9 cellular contexts compared by ENCODE assay signal in genomic region chr5:170307575-170308465, GRCh38. TPM values are rescaled to one million over a fixed set of nuclear protein-coding genes. Genes with fewer than 3 reads are reported as not detected.
DNase-seq lines count a peak whose midpoint lies in the region; ATAC-seq and TF ChIP-seq lines count a peak whose summit lies in the region.
"Had no signal": no experiment of that assay in that cellular context is flagged by ENCODE, and none has a peak within 500 bp of the region (broad histone marks: within the 10 kb centered on the region; RNA-seq: fewer than 3 reads in every experiment).

No MANE protein-coding gene starts in this region.

- DNase-seq in AG08395 (ENCODE audit: low spot score) = peak; percentile 29
- DNase-seq in LNCaP clone FGC (ENCODE audit: low read depth) = peak; percentile 76
- peak; percentile 39 for DNase-seq in colonic mucosa
- DNase-seq in midbrain (lab: John Stamatoyannopoulos, UW) = peak; percentile 14
- no peak for DNase-seq in NCI-H1105 (lab: John Stamatoyannopoulos, UW)
- no peak for DNase-seq in dedifferentiated amniotic fluid mesenchymal stem cell (ENCODE audit: extremely low spot score)
- DNase-seq: CD4-positive, alpha-beta memory T cell had no signal

- H3K4me3 ChIP-seq in LNCaP clone FGC (ENCODE audit: low read depth, low read length) (no peak overlapping the region), colonic mucosa (no peak overlapping the region)

- intact Hi-C loops in colonic mucosa (cut with DNase I) = no loop called here

- TF ChIP-seq CTCF in LNCaP clone FGC (IDR thresholded peaks at IDR 0.05; ENCODE audit: control insufficient read depth, extremely low read depth, insufficient read depth) (no peak), colonic mucosa (IDR thresholded peaks at IDR 0.05) (no peak)

- peak overlapping the region; percentile 11 for H3K27ac ChIP-seq in colonic mucosa

- no peaks in the 10 kb centered on the region for H3K4me1 ChIP-seq in colonic mucosa

- H3K27me3 ChIP-seq in colonic mucosa = no peaks in the 10 kb centered on the region

- H3K9ac ChIP-seq in colonic mucosa (ENCODE audit: low read depth in 2 of 2, low read length in 2 of 2) = no peak overlapping the region

- ATAC-seq in HG03469 (IDR thresholded peaks at IDR 0.05; ENCODE audit: unreplicated experiment) = no peak
- no peak for ATAC-seq in HG02642 (IDR thresholded peaks at IDR 0.05; ENCODE audit: poor library complexity, unreplicated experiment)

- no peaks in the 10 kb centered on the region for H3K9me3 ChIP-seq in colonic mucosa

- H3K36me3 ChIP-seq in colonic mucosa = no peaks in the 10 kb centered on the region

RNA-seq across cellular contexts. Expression of gene LCP2, which starts 10.2 kb away (rescaled TPM):
- total RNA-seq in colonic mucosa = 10 to 100 TPM in 1 of 2 donors, 1 to 10 TPM in 1; 8.0 to 13.4 TPM

Comparison
In these comparisons a context has a peak if more than half of its experiments do, and no peak if none do; other contexts are left out.
1. DNase-seq: peak in AG08395 (single experiment), LNCaP clone FGC (single experiment), colonic mucosa (single experiment) and midbrain (single experiment); none in NCI-H1105 (single experiment) and dedifferentiated amniotic fluid mesenchymal stem cell (single experiment).